Comparison of ENCODE assay signal across 1 cellular context in the genomic region with DNA sequence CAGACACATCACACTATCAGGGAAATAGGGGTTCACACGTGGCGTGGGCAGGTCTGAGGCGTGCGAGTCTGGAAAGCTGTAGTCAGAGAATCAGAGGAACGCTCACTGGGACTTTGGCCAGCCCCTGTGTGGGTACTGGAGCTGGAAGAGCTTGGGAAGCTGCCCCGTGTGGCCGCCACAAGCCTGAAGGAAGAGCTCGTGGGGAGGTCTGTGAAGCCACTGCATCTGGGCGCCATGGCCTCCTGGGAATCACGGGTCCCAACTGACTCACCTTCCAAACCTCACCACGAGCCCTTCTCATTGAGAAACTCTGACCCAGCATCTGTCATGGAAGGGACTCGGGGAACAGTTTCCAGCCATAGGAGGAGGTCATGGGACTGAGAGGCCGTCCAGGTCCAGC.
TF ChIP-seq lines count a peak whose summit lies in the region.

No MANE protein-coding gene starts in this region.

TF ChIP-seq in WTC11, 78 proteins besides CTCF, POLR2A, EP300 and RAD21 (continued from another document):
- TF ChIP-seq, protein P1, sequence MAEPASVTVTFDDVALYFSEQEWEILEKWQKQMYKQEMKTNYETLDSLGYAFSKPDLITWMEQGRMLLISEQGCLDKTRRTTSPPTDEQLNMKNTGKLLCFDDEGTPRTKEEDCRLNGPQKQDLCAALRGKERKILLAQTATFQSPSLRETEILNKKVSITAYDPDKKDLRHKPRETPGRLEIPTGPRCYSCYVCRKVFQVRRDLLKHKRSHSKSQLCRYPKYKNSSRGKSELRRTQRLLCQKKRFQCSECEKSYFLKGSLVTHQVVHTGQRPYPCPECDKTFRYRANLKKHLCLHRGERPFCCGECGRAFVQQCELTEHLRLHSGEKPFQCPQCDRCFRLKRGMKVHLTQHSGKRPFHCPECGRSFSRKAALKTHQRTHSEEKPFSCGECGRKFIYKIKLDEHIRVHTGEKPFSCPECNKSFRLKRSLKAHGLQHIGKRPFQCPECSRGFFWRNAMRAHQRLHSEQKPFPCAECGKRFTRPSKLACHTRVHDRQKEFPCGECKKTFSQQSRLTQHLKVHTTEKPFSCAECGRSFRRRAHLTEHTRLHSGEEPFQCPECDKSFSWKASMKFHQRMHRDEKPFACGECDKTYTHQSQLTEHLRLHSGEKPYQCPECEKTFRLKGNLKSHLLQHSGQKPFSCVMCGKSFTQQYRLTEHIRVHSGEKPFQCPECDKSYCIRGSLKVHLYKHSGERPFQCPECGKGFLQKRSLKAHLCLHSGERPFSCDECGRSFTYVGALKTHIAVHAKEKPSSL (CRISPR knock-in tag; conservative IDR thresholded peaks at IDR 0.05) = no peak
- TF ChIP-seq ATF1 (CRISPR knock-in tag; IDR thresholded peaks at IDR 0.05) (no peak), ZNF317 (CRISPR knock-in tag; IDR thresholded peaks at IDR 0.05; ENCODE audit: borderline replicate concordance, low read depth) (no peak), NR3C1 (CRISPR knock-in tag; conservative IDR thresholded peaks at IDR 0.05; ENCODE audit: low read depth) (no peak), ZNF232 (CRISPR knock-in tag; IDR thresholded peaks at IDR 0.05) (no peak), ELF4 (CRISPR knock-in tag; IDR thresholded peaks at IDR 0.05; ENCODE audit: low read depth) (no peak)
- TF ChIP-seq, protein P2, sequence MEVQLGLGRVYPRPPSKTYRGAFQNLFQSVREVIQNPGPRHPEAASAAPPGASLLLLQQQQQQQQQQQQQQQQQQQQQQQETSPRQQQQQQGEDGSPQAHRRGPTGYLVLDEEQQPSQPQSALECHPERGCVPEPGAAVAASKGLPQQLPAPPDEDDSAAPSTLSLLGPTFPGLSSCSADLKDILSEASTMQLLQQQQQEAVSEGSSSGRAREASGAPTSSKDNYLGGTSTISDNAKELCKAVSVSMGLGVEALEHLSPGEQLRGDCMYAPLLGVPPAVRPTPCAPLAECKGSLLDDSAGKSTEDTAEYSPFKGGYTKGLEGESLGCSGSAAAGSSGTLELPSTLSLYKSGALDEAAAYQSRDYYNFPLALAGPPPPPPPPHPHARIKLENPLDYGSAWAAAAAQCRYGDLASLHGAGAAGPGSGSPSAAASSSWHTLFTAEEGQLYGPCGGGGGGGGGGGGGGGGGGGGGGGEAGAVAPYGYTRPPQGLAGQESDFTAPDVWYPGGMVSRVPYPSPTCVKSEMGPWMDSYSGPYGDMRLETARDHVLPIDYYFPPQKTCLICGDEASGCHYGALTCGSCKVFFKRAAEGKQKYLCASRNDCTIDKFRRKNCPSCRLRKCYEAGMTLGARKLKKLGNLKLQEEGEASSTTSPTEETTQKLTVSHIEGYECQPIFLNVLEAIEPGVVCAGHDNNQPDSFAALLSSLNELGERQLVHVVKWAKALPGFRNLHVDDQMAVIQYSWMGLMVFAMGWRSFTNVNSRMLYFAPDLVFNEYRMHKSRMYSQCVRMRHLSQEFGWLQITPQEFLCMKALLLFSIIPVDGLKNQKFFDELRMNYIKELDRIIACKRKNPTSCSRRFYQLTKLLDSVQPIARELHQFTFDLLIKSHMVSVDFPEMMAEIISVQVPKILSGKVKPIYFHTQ (CRISPR knock-in tag; IDR thresholded peaks at IDR 0.05) = no peak
- TF ChIP-seq, protein P3, sequence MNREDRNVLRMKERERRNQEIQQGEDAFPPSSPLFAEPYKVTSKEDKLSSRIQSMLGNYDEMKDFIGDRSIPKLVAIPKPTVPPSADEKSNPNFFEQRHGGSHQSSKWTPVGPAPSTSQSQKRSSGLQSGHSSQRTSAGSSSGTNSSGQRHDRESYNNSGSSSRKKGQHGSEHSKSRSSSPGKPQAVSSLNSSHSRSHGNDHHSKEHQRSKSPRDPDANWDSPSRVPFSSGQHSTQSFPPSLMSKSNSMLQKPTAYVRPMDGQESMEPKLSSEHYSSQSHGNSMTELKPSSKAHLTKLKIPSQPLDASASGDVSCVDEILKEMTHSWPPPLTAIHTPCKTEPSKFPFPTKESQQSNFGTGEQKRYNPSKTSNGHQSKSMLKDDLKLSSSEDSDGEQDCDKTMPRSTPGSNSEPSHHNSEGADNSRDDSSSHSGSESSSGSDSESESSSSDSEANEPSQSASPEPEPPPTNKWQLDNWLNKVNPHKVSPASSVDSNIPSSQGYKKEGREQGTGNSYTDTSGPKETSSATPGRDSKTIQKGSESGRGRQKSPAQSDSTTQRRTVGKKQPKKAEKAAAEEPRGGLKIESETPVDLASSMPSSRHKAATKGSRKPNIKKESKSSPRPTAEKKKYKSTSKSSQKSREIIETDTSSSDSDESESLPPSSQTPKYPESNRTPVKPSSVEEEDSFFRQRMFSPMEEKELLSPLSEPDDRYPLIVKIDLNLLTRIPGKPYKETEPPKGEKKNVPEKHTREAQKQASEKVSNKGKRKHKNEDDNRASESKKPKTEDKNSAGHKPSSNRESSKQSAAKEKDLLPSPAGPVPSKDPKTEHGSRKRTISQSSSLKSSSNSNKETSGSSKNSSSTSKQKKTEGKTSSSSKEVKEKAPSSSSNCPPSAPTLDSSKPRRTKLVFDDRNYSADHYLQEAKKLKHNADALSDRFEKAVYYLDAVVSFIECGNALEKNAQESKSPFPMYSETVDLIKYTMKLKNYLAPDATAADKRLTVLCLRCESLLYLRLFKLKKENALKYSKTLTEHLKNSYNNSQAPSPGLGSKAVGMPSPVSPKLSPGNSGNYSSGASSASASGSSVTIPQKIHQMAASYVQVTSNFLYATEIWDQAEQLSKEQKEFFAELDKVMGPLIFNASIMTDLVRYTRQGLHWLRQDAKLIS (CRISPR knock-in tag; IDR thresholded peaks at IDR 0.05; ENCODE audit: borderline replicate concordance) = no peak
TF ChIP-seq in WTC11: peak in this region for 0.
